14 cellular contexts compared by ENCODE assay signal in genomic region chr15:58247803-58248503, GRCh38.
A peak's percentile ranks its signal among the peaks of the same experiment; 100 is the strongest.
DNase-seq lines count a peak whose midpoint lies in the region; ATAC-seq, FAIRE-seq and TF ChIP-seq lines count a peak whose summit lies in the region.
"Had no signal": no experiment of that assay in that cellular context is flagged by ENCODE, and none has a peak within 500 bp of the region (broad histone marks: within the 10 kb centered on the region; RNA-seq: fewer than 3 reads in every experiment).

No MANE protein-coding gene starts in this region.

- H3K23ac ChIP-seq in H1 (ENCODE audit: insufficient read length) = no peak overlapping the region

- H3K36me3 ChIP-seq in H1 (ENCODE audit: control insufficient read depth in 2 of 4, insufficient read depth in 4 of 4, low read length in 3 of 4) = no peaks in the 10 kb centered on the region
- no peaks in the 10 kb centered on the region for H3K36me3 ChIP-seq in lower lobe of right lung
- no peaks in the 10 kb centered on the region for H3K36me3 ChIP-seq in testis (ENCODE audit: low read depth, missing control alignments)
- H3K36me3 ChIP-seq: esophagus squamous epithelium had no signal

- CTCF ChIA-PET in H1 (lab: Charles Lee; ENCODE audit: partially characterized antibody) = no interaction called here

- H3K4me3 Mint-ChIP-seq in mesothelial cell of epicardium = no peak overlapping the region

- H3K56ac ChIP-seq in H1 (replicated peaks; ENCODE audit: insufficient read length, low read depth, low read length) = no peak overlapping the region

- H2BK5ac ChIP-seq in H1 (ENCODE audit: low read depth, low read length) = no peak overlapping the region

- H3K9me3 Mint-ChIP-seq in mesothelial cell of epicardium = no peaks in the 10 kb centered on the region

- peaks cover 25% of the 10 kb centered on the region for H3K4me1 Mint-ChIP-seq in mesothelial cell of epicardium

- peak; percentile 90 to 94 for ATAC-seq in lower lobe of right lung
- ATAC-seq in GM18502 (IDR thresholded peaks at IDR 0.05; ENCODE audit: poor library complexity, unreplicated experiment) = no peak
- ATAC-seq in GM21717 (IDR thresholded peaks at IDR 0.05; ENCODE audit: unreplicated experiment) = no peak

- H2AK5ac ChIP-seq in H1 (ENCODE audit: low read depth, low read length) = no peak overlapping the region

- H2BK15ac ChIP-seq in H1 (ENCODE audit: low read length) = no peak overlapping the region

- no peak overlapping the region for H3K27ac Mint-ChIP-seq in mesothelial cell of epicardium

- no peak overlapping the region for H2AFZ ChIP-seq in H1 (ENCODE audit: low read length)

- H3K27me3 ChIP-seq in H1 (replicated peaks in 1 of 4; ENCODE audit: control insufficient read depth in 3 of 4, extremely low read depth in 1 of 4, insufficient read depth in 3 of 4, low read length in 3 of 4) (peaks cover 0 to 2% (median under 1%) of the 10 kb centered on the region in 4 experiments; a peak in 1 of 7 replicates), lower lobe of right lung (ENCODE audit: low read depth) (no peaks in the 10 kb centered on the region), testis (no peaks in the 10 kb centered on the region)

- TF ChIP-seq POLR2A in H1 (IDR thresholded peaks at IDR 0.05; ENCODE audit: control extremely low read depth in 1 of 2, low read depth in 2 of 2, low read length in 2 of 2) (no peak), testis (IDR thresholded peaks at IDR 0.05) (no peak)

- H4K5ac ChIP-seq in H1 (ENCODE audit: insufficient read length, low read depth, low read length) = peak overlapping the region; percentile 15

- FAIRE-seq in H1 (lab: Jason Lieb, UNC) = no peak

- no peaks in the 10 kb centered on the region for H3K79me2 ChIP-seq in H1 (ENCODE audit: control insufficient read depth in 1 of 2, insufficient read depth in 2 of 2, low read length in 2 of 2)

- peak; percentile 100 for DNase-seq in MV-4-11 (lab: John Stamatoyannopoulos, UW)
- no peak for DNase-seq in H1 (ENCODE audit: low read depth in 1 of 2, low spot score in 2 of 2)
- DNase-seq in lower lobe of right lung = peak; percentile 91
- peak; percentile 40 for DNase-seq in testis
- no peak for DNase-seq in epidermal melanocyte (ENCODE audit: insufficient read length, low spot score)
- no peak for DNase-seq in mesothelial cell of epicardium (ENCODE audit: low spot score in 2 of 2, unreplicated experiment in 2 of 2)
- DNase-seq: activated CD4-positive, alpha-beta T cell treated with anti-CD3 and anti-CD28 coated beads, Interleukin-2, amount 50 U/mL, for 48 hours; activated gamma-delta T cell; cerebellar nuclear complex; COR-L47; esophagus squamous epithelium; NCI-H146 had no signal

- H4K8ac ChIP-seq in H1 (ENCODE audit: extremely low read depth, insufficient read depth, low read length) = no peak overlapping the region

- H3K4me1 ChIP-seq in H1 (replicated peaks in 1 of 4; ENCODE audit: control insufficient read depth in 3 of 4, insufficient read depth in 4 of 4, low read length in 3 of 4) (no peaks in the 10 kb centered on the region), lower lobe of right lung (peaks cover 9% of the 10 kb centered on the region), testis (peaks cover 10% of the 10 kb centered on the region)

- no peak for TF ChIP-seq EP300 in H1 (IDR thresholded peaks at IDR 0.05; ENCODE audit: borderline replicate concordance in 1 of 2, low read depth in 2 of 2, low read length in 2 of 2)

- no peaks in the 10 kb centered on the region for H3K23me2 ChIP-seq in H1 (ENCODE audit: low read depth, low read length)

- no peak overlapping the region for H2BK20ac ChIP-seq in H1 (ENCODE audit: low read length)

- H3K79me1 ChIP-seq in H1 (ENCODE audit: low read depth, low read length) = no peaks in the 10 kb centered on the region

- no peak overlapping the region for H4K91ac ChIP-seq in H1 (replicated peaks; ENCODE audit: insufficient read length, low read length)

- no peak overlapping the region; the same call in 1 of the 2 replicates for H3K18ac ChIP-seq in H1 (ENCODE audit: extremely low read depth, low read length)

- no peak for TF ChIP-seq CTCF in H1 (IDR thresholded peaks at IDR 0.05; ENCODE audit: control extremely low read depth in 1 of 3, insufficient read depth in 1 of 3, low read depth in 1 of 3, low read length in 3 of 3)
- TF ChIP-seq CTCF in lower lobe of right lung (IDR thresholded peaks at IDR 0.05) = no peak
- no peak for TF ChIP-seq CTCF in testis (IDR thresholded peaks at IDR 0.05)
- no peak for TF ChIP-seq CTCF in mesothelial cell of epicardium (IDR thresholded peaks at IDR 0.05; ENCODE audit: unreplicated experiment)

- H4K20me1 ChIP-seq in H1 (replicated peaks in 1 of 2; ENCODE audit: control insufficient read depth in 1 of 2, insufficient read depth in 2 of 2, low read length in 2 of 2) = no peaks in the 10 kb centered on the region

- H3K9ac ChIP-seq in H1 (replicated peaks in 1 of 4; ENCODE audit: extremely low read depth in 1 of 4, low read depth in 3 of 4, low read length in 3 of 4) = no peak overlapping the region

- intact Hi-C loops in lower lobe of right lung (cut with DNase I) (no loop called here), testis (cut with DNase I; ENCODE audit: low total_unique reads) (no loop called here)

- POLR2A ChIA-PET in H1 (lab: Charles Lee; ENCODE audit: partially characterized antibody) = no interaction called here

- no peak overlapping the region for H2BK12ac ChIP-seq in H1 (ENCODE audit: low read depth, low read length)

- H3K4me2 ChIP-seq in H1 (ENCODE audit: insufficient read depth in 1 of 2, low read depth in 2 of 2, low read length in 2 of 2) = no peak overlapping the region

- no peak for TF ChIP-seq RAD21 in H1 (IDR thresholded peaks at IDR 0.05 in 1 of 2, conservative IDR thresholded peaks at IDR 0.05 in 1 of 2; ENCODE audit: low read depth in 2 of 2, low read length in 2 of 2)

- no peak overlapping the region for H3K27ac ChIP-seq in H1 (ENCODE audit: low read depth, low read length)
- no peak overlapping the region for H3K27ac ChIP-seq in lower lobe of right lung
- no peak overlapping the region for H3K27ac ChIP-seq in testis
- H3K27ac ChIP-seq: esophagus squamous epithelium had no signal

- H2BK120ac ChIP-seq in H1 (replicated peaks; ENCODE audit: low read depth, low read length) = no peak overlapping the region

- peaks cover 34% of the 10 kb centered on the region for H3K27me3 Mint-ChIP-seq in mesothelial cell of epicardium (ENCODE audit: low read depth)

- no peak overlapping the region for H3K14ac ChIP-seq in H1 (ENCODE audit: insufficient read length)

- no peak overlapping the region for H3K4ac ChIP-seq in H1 (replicated peaks; ENCODE audit: insufficient read length, low read depth, low read length)

- H3K9me3 ChIP-seq in H1 (ENCODE audit: insufficient read depth in 2 of 2, low read depth in 1 of 2, low read length in 1 of 2) (no peaks in the 10 kb centered on the region), lower lobe of right lung (no peaks in the 10 kb centered on the region), testis (no peaks in the 10 kb centered on the region)
- H3K9me3 ChIP-seq: esophagus squamous epithelium had no signal

- no peaks in the 10 kb centered on the region for H3K36me3 Mint-ChIP-seq in mesothelial cell of epicardium

- no peak overlapping the region for H3K4me3 ChIP-seq in H1 (ENCODE audit: extremely low read depth in 1 of 4, insufficient read depth in 2 of 4, low read depth in 3 of 4, low read length in 4 of 4)
- H3K4me3 ChIP-seq in lower lobe of right lung = no peak overlapping the region
- no peak overlapping the region for H3K4me3 ChIP-seq in testis
- H3K4me3 ChIP-seq: esophagus squamous epithelium had no signal

- 93% methylated on average over 11 of the region's 11 CpGs; no CpG with 5 or more reads in 1 of the 2 experiments for WGBS in H1 (ENCODE audit: extremely low coverage in 1 of 2, insufficient coverage in 1 of 2, insufficient read length in 1 of 2, insufficient replicate concordance in 2 of 2, low coverage in 1 of 2, low lambda C conversion rate in 2 of 2, missing lambda C conversion rate in 1 of 2), 2 experiments
- WGBS in testis, 2 donors = 86 to 92% methylated on average over 11 of the region's 11 CpGs

TF ChIP-seq in H1, 55 proteins besides CTCF, POLR2A, EP300 and RAD21:
- TF ChIP-seq SUZ12 (IDR thresholded peaks at IDR 0.05; ENCODE audit: low read length) (no peak), EGR1 (IDR thresholded peaks at IDR 0.05; ENCODE audit: borderline replicate concordance, low read depth, low read length) (no peak), JUND (IDR thresholded peaks at IDR 0.05; ENCODE audit: low read length) (no peak), SP2 (IDR thresholded peaks at IDR 0.05; ENCODE audit: low read length) (no peak), EZH2 (IDR thresholded peaks at IDR 0.05; ENCODE audit: low read depth, low read length, severe bottlenecking) (no peak), CBX8 (IDR thresholded peaks at IDR 0.05; ENCODE audit: borderline replicate concordance, low read depth, low read length) (no peak), BACH1 (IDR thresholded peaks at IDR 0.05; ENCODE audit: low read length) (no peak), CHD2 (IDR thresholded peaks at IDR 0.05; ENCODE audit: low read length) (no peak)
- TF ChIP-seq, protein P1, sequence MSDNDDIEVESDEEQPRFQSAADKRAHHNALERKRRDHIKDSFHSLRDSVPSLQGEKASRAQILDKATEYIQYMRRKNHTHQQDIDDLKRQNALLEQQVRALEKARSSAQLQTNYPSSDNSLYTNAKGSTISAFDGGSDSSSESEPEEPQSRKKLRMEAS (IDR thresholded peaks at IDR 0.05) = no peak

Comparison
In these comparisons a context has a peak if more than half of its experiments do, and no peak if none do; other contexts are left out.
1. DNase-seq: peak in MV-4-11 (single experiment), lower lobe of right lung (single experiment) and testis (single experiment); none in H1 (0 of 2), epidermal melanocyte (single experiment) and mesothelial cell of epicardium (0 of 2).
2. ATAC-seq: peak in lower lobe of right lung (2 of 2); none in GM18502 (single experiment) and GM21717 (single experiment).